8 cellular contexts compared by ENCODE assay signal in the genomic region with DNA sequence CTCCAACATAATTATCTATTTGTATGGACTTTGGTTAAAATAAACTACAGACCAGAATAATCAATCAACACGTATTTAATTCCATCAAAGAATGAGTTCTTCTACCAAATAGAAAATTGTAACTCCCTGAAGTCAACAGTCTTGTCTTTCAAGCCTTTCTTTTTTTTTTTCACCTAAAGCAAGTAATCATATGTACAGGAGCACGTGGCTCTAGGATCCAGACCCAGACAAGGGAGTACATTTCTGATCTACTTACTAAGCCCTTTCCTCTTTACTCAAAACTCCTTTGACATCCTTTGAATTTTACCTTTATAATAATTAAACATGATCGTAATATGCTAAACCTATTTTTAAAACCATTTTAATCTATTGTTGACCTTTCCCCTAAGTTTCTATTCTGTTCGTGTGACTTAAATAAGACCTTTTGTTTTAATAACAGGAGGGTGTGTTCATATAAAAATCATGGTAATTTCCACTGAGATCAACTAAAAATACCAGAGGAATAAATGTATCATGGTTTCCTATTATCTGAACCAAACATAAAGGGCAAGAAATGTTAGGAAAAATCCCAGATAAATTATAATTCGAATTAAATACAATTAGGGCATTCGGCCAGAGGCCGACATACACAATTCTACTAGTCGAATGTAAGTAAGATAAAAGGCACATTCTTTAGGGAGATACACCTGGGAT. TPM values are rescaled to one million over a fixed set of nuclear protein-coding genes. Genes with fewer than 3 reads are reported as not detected.
DNase-seq lines count a peak whose midpoint lies in the region; ATAC-seq and TF ChIP-seq lines count a peak whose summit lies in the region.

No MANE protein-coding gene starts in this region.

- no peak for TF ChIP-seq CTCF in nephron (IDR thresholded peaks at IDR 0.05; ENCODE audit: unreplicated experiment in 3 of 3)

- intact Hi-C loops in dendritic cell treated with granulocyte-macrophage colony-stimulating factor and Interleukin-4, amounts not matched to agents 40 ng/mL and 50 ng/mL, for 4 days (cut with micrococcal nuclease): loop anchor here (10.0 kb wide), 1 partner anchor 521 kb away; no protein-coding TSS in a partner anchor

- POLR2A ChIA-PET in CD8-positive, alpha-beta memory T cell (lab: Charles Lee): no interaction called here

- H3K27ac ChIP-seq in CD8-positive, alpha-beta memory T cell (ENCODE audit: low read depth, low read length): peak overlapping the region; percentile 78

- peak overlapping the region; percentile 75 for H3K4me3 ChIP-seq in CD8-positive, alpha-beta memory T cell (ENCODE audit: low read length)

- H3K36me3 Mint-ChIP-seq in CD8-positive, alpha-beta memory T cell: peaks cover 0 to 7% (median 0%) of the 10 kb centered on the region in 3 donors
- no peaks in the 10 kb centered on the region for H3K36me3 Mint-ChIP-seq in dendritic cell treated with granulocyte-macrophage colony-stimulating factor and Interleukin-4, amounts not matched to agents 40 ng/mL and 50 ng/mL, for 4 days (ENCODE audit: low read depth)
- no peaks in the 10 kb centered on the region for H3K36me3 Mint-ChIP-seq in nephron (ENCODE audit: low read depth)

- no peak for DNase-seq in CD8-positive, alpha-beta memory T cell
- DNase-seq in NAMALWA (ENCODE audit: low spot score) (peak; percentile 37), hepatic stellate cell (ENCODE audit: low spot score) (no peak), GM19238 (ENCODE audit: insufficient read length, low spot score) (no peak), NCI-H2171 (lab: John Stamatoyannopoulos, UW) (no peak)

- H3K4me1 Mint-ChIP-seq in CD8-positive, alpha-beta memory T cell: peaks cover 47 to 60% (median 53%) of the 10 kb centered on the region in 3 donors
- peaks cover 41% of the 10 kb centered on the region for H3K4me1 Mint-ChIP-seq in dendritic cell treated with granulocyte-macrophage colony-stimulating factor and Interleukin-4, amounts not matched to agents 40 ng/mL and 50 ng/mL, for 4 days (ENCODE audit: low read depth)
- H3K4me1 Mint-ChIP-seq in nephron: peaks cover 34% of the 10 kb centered on the region

- H3K4me1 ChIP-seq in CD8-positive, alpha-beta memory T cell (ENCODE audit: insufficient read depth, low read length): peaks cover 20% of the 10 kb centered on the region

- CTCF ChIA-PET in CD8-positive, alpha-beta memory T cell (lab: Charles Lee): no interaction called here

- H3K9me3 Mint-ChIP-seq in CD8-positive, alpha-beta memory T cell: no peaks in the 10 kb centered on the region
- no peaks in the 10 kb centered on the region for H3K9me3 Mint-ChIP-seq in dendritic cell treated with granulocyte-macrophage colony-stimulating factor and Interleukin-4, amounts not matched to agents 40 ng/mL and 50 ng/mL, for 4 days
- no peaks in the 10 kb centered on the region for H3K9me3 Mint-ChIP-seq in nephron

- no peak for ATAC-seq in HG03045 (IDR thresholded peaks at IDR 0.05; ENCODE audit: unreplicated experiment)

- peak overlapping the region; percentile 35 to 95 (median 94) for H3K27ac Mint-ChIP-seq in CD8-positive, alpha-beta memory T cell
- no peak overlapping the region for H3K27ac Mint-ChIP-seq in dendritic cell treated with granulocyte-macrophage colony-stimulating factor and Interleukin-4, amounts not matched to agents 40 ng/mL and 50 ng/mL, for 4 days
- H3K27ac Mint-ChIP-seq in nephron: peak overlapping the region in 2 of 3 experiments; percentile 66 to 92

- no peaks in the 10 kb centered on the region for H3K27me3 ChIP-seq in CD8-positive, alpha-beta memory T cell (ENCODE audit: insufficient read depth, low read length, poor library complexity, severe bottlenecking)

- H3K36me3 ChIP-seq in CD8-positive, alpha-beta memory T cell (ENCODE audit: insufficient read depth, low read length): no peaks in the 10 kb centered on the region

- H3K4me3 Mint-ChIP-seq in CD8-positive, alpha-beta memory T cell: peak overlapping the region; percentile 92 to 99 (median 93)
- H3K4me3 Mint-ChIP-seq in dendritic cell treated with granulocyte-macrophage colony-stimulating factor and Interleukin-4, amounts not matched to agents 40 ng/mL and 50 ng/mL, for 4 days: peak overlapping the region; percentile 80
- H3K4me3 Mint-ChIP-seq in nephron: peak overlapping the region; percentile 86 to 93 (median 92)

- peaks cover 0 to 5% of the 10 kb centered on the region in 2 donors for H3K27me3 Mint-ChIP-seq in CD8-positive, alpha-beta memory T cell
- H3K27me3 Mint-ChIP-seq in dendritic cell treated with granulocyte-macrophage colony-stimulating factor and Interleukin-4, amounts not matched to agents 40 ng/mL and 50 ng/mL, for 4 days: peaks cover 15% of the 10 kb centered on the region
- H3K27me3 Mint-ChIP-seq in nephron (ENCODE audit: low read depth): peaks cover 31% of the 10 kb centered on the region

- no peaks in the 10 kb centered on the region for H3K9me3 ChIP-seq in CD8-positive, alpha-beta memory T cell (ENCODE audit: low read length)

RNA-seq across cellular contexts. Expression of a gene that starts 1.7 kb away (rescaled TPM):
- 100 to 1,000 TPM; 152 to 161 TPM for total RNA-seq in CD8-positive, alpha-beta memory T cell
- 7.2 TPM for polyA plus RNA-seq in CD8-positive, alpha-beta memory T cell
